ENCODE assay signal across 27 cellular contexts in genomic region chr4:6422866-6423265, GRCh38. TPM values are rescaled to one million over a fixed set of nuclear protein-coding genes. Genes with fewer than 3 reads are reported as not detected.
"Had no signal": no experiment of that assay in that cellular context is flagged by ENCODE, and none has a peak within 500 bp of the region (broad histone marks: within the 10 kb centered on the region; RNA-seq: fewer than 3 reads in every experiment).

No MANE protein-coding gene starts in this region.

- H3K36me3 ChIP-seq: esophagus muscularis mucosa, gastroesophageal sphincter, heart left ventricle, left lung, lower lobe of right lung had no signal

- H3K36me3 Mint-ChIP-seq: immature natural killer cell, mesothelial cell of epicardium, naive B cell had no signal

- H3K9me3 Mint-ChIP-seq: immature natural killer cell, mesothelial cell of epicardium had no signal

- H3K4me3 Mint-ChIP-seq: immature natural killer cell, mesothelial cell of epicardium, naive B cell had no signal

- H3K4me1 ChIP-seq: esophagus muscularis mucosa, foreskin keratinocyte, gastroesophageal sphincter, heart left ventricle, left lung, lower lobe of right lung had no signal

- H3K4me3 ChIP-seq: coronary artery, dorsolateral prefrontal cortex, esophagus muscularis mucosa, gastroesophageal sphincter, heart left ventricle, hepatocyte, left lung, lower lobe of right lung, mucosa of descending colon had no signal

- FAIRE-seq: colon, endothelial cell of umbilical vein, frontal cortex had no signal

- ATAC-seq: foreskin keratinocyte, gastroesophageal sphincter, heart left ventricle, left cardiac atrium, left lung, left ventricle myocardium superior, lower lobe of right lung, mucosa of descending colon had no signal

- DNase-seq: dermis blood vessel endothelial cell; effector CD4-positive, alpha-beta T cell; effector memory CD4-positive, alpha-beta T cell; foreskin keratinocyte; heart left ventricle; hypothalamus; immature natural killer cell; islet precursor cell; left cardiac atrium; left lung; left ventricle myocardium superior; lower lobe of right lung; mesenchymal stem cell; mucosa of descending colon; naive B cell had no signal

- H3K27ac Mint-ChIP-seq: immature natural killer cell, mesothelial cell of epicardium had no signal

- H3K9me3 ChIP-seq: esophagus muscularis mucosa, gastroesophageal sphincter, heart left ventricle, left lung, lower lobe of right lung, mucosa of descending colon had no signal

- H3K27ac ChIP-seq: coronary artery, esophagus muscularis mucosa, foreskin keratinocyte, gastroesophageal sphincter, heart left ventricle, hepatocyte, left lung, lower lobe of right lung had no signal

RNA-seq across cellular contexts. Expression of gene PPP2R2C, which starts 49.5 kb away (rescaled TPM):
- total RNA-seq: epithelial cell of proximal tubule, fibroblast of villous mesenchyme, kidney epithelial cell, lower lobe of right lung had no signal
- polyA plus RNA-seq: immature natural killer cell had no signal
